ENCODE assay signal across 16 cellular contexts in genomic region chr16:27703121-27703520, GRCh38.
A peak's percentile ranks its signal among the peaks of the same experiment; 100 is the strongest.
DNase-seq lines count a peak whose midpoint lies in the region; ATAC-seq and TF ChIP-seq lines count a peak whose summit lies in the region.
"Had no signal": no experiment of that assay in that cellular context is flagged by ENCODE, and none has a peak within 500 bp of the region (broad histone marks: within the 10 kb centered on the region; RNA-seq: fewer than 3 reads in every experiment).

No MANE protein-coding gene starts in this region.

- H3K9ac ChIP-seq in BLaER1: peak overlapping the region; percentile 39; the same call in 1 of the 2 replicates

- H3K27ac ChIP-seq in BLaER1: peak overlapping the region; percentile 50
- H3K27ac ChIP-seq in SJCRH30: peak overlapping the region; percentile 38; the same call in 1 of the 2 replicates
- peak overlapping the region in 4 of 8 donors; percentile 5 to 52 (median 43) for H3K27ac ChIP-seq in spleen
- H3K27ac ChIP-seq in CD8-positive, alpha-beta T cell (ENCODE audit: low read depth, low read length): no peak overlapping the region

- H3K4me1 Mint-ChIP-seq in activated T-helper 17 cell treated with anti-CD3 and anti-CD28 coated beads, Interleukin-2, amount 50 U/mL, for 72 hours: no peaks in the 10 kb centered on the region
- no peaks in the 10 kb centered on the region for H3K4me1 Mint-ChIP-seq in CD8-positive, alpha-beta T cell (ENCODE audit: low read depth)

- no peak for TF ChIP-seq CTCF in spleen (IDR thresholded peaks at IDR 0.05 in 8 of 11, conservative IDR thresholded peaks at IDR 0.05 in 3 of 11)
- no peak for TF ChIP-seq CTCF in CD8-positive, alpha-beta T cell (IDR thresholded peaks at IDR 0.05)

- peak overlapping the region; percentile 63 for H3K4me2 ChIP-seq in BLaER1

- peaks cover 20% of the 10 kb centered on the region for H3K4me1 ChIP-seq in BLaER1
- peaks cover 15% of the 10 kb centered on the region for H3K4me1 ChIP-seq in SJCRH30
- peaks cover 0 to 20% (median 12%) of the 10 kb centered on the region in 6 donors for H3K4me1 ChIP-seq in spleen
- H3K4me1 ChIP-seq in CD8-positive, alpha-beta T cell (ENCODE audit: insufficient read depth, low read length): no peaks in the 10 kb centered on the region
- H3K4me1 ChIP-seq: HAP-1 had no signal

- H3K27me3 ChIP-seq in BLaER1 (no peaks in the 10 kb centered on the region), SJCRH30 (no peaks in the 10 kb centered on the region), spleen (replicated peaks in 1 of 7) (no peaks in the 10 kb centered on the region)
- H3K27me3 ChIP-seq in CD8-positive, alpha-beta T cell (ENCODE audit: insufficient read depth, low read length): no peaks in the 10 kb centered on the region

- H3K4me3 Mint-ChIP-seq in activated T-helper 17 cell treated with anti-CD3 and anti-CD28 coated beads, Interleukin-2, amount 50 U/mL, for 72 hours: no peak overlapping the region
- H3K4me3 Mint-ChIP-seq in CD8-positive, alpha-beta T cell: no peak overlapping the region

- WGBS in spleen, 5 donors: 82 to 98% (median 92%) methylated on average over 6 of the region's 6 CpGs

- H3K9me3 ChIP-seq in BLaER1 (no peaks in the 10 kb centered on the region), SJCRH30 (replicated peaks) (no peaks in the 10 kb centered on the region), spleen (no peaks in the 10 kb centered on the region)
- no peaks in the 10 kb centered on the region for H3K9me3 ChIP-seq in CD8-positive, alpha-beta T cell (ENCODE audit: low read length)
- H3K9me3 ChIP-seq: HAP-1 had no signal

- POLR2A ChIA-PET in CD8-positive, alpha-beta T cell (lab: Charles Lee): no interaction called here

- H3K4me3 ChIP-seq in BLaER1 (no peak overlapping the region), SJCRH30 (no peak overlapping the region), spleen (no peak overlapping the region)
- no peak overlapping the region for H3K4me3 ChIP-seq in CD8-positive, alpha-beta T cell (ENCODE audit: low read depth, low read length)
- H3K4me3 ChIP-seq: HAP-1 had no signal

- no peaks in the 10 kb centered on the region for H3K9me3 Mint-ChIP-seq in activated T-helper 17 cell treated with anti-CD3 and anti-CD28 coated beads, Interleukin-2, amount 50 U/mL, for 72 hours
- H3K9me3 Mint-ChIP-seq in CD8-positive, alpha-beta T cell: no peaks in the 10 kb centered on the region

- H3K36me3 Mint-ChIP-seq in activated T-helper 17 cell treated with anti-CD3 and anti-CD28 coated beads, Interleukin-2, amount 50 U/mL, for 72 hours (ENCODE audit: low read depth): peaks cover 12% of the 10 kb centered on the region
- peaks cover 48% of the 10 kb centered on the region for H3K36me3 Mint-ChIP-seq in CD8-positive, alpha-beta T cell

- no peaks in the 10 kb centered on the region for H4K20me1 ChIP-seq in BLaER1

- ATAC-seq in activated T-helper 17 cell treated with anti-CD3 and anti-CD28 coated beads, Interleukin-2, amount 50 U/mL, for 72 hours (replicated peaks): no peak
- ATAC-seq in GM19397 (IDR thresholded peaks at IDR 0.05; ENCODE audit: unreplicated experiment): no peak
- ATAC-seq in CD8-positive, alpha-beta T cell: no peak

- no peak overlapping the region for H3K27ac Mint-ChIP-seq in activated T-helper 17 cell treated with anti-CD3 and anti-CD28 coated beads, Interleukin-2, amount 50 U/mL, for 72 hours
- no peak overlapping the region for H3K27ac Mint-ChIP-seq in CD8-positive, alpha-beta T cell

- intact Hi-C loops in spleen (cut with DNase I; ENCODE audit: low total_unique reads): no loop called here
- intact Hi-C loops in CD8-positive, alpha-beta T cell (cut with DNase I, micrococcal nuclease): no loop called here

- peaks cover 13% of the 10 kb centered on the region; the same call in 1 of the 2 replicates for H3K36me3 ChIP-seq in BLaER1
- H3K36me3 ChIP-seq in SJCRH30: no peaks in the 10 kb centered on the region
- peaks cover 0 to 80% (median 20%) of the 10 kb centered on the region in 6 donors for H3K36me3 ChIP-seq in spleen
- H3K36me3 ChIP-seq in CD8-positive, alpha-beta T cell (ENCODE audit: insufficient read depth, low read length): no peaks in the 10 kb centered on the region
- H3K36me3 ChIP-seq: HAP-1 had no signal

- no peak for TF ChIP-seq POLR2A in spleen (IDR thresholded peaks at IDR 0.05)

- CTCF ChIA-PET in CD8-positive, alpha-beta T cell (lab: Charles Lee): no interaction called here

- H3K27me3 Mint-ChIP-seq in activated T-helper 17 cell treated with anti-CD3 and anti-CD28 coated beads, Interleukin-2, amount 50 U/mL, for 72 hours: no peaks in the 10 kb centered on the region
- H3K27me3 Mint-ChIP-seq in CD8-positive, alpha-beta T cell (ENCODE audit: low read depth): no peaks in the 10 kb centered on the region

- DNase-seq in SJCRH30 (no peak), left kidney (ENCODE audit: low read depth, low spot score) (peak; percentile 61), spleen (peak; percentile 25), cerebellum (ENCODE audit: low spot score) (no peak)
- no peak for DNase-seq in CD8-positive, alpha-beta T cell
- DNase-seq: Calu3, DMS79, Kasumi-1, NCI-H187 treated with DMSO at 0.1 percent for 48 hours, NCI-H446 treated with DMSO at 0.1 percent for 48 hours, NCI-H748 treated with DMSO at 0.1 percent for 48 hours, Right ventricle myocardium superior had no signal

Comparison
In these comparisons a context has a peak if more than half of its experiments do, and no peak if none do; other contexts are left out.
1. DNase-seq: peak in left kidney (single experiment) and spleen (single experiment); none in SJCRH30 (0 of 2), CD8-positive, alpha-beta T cell (0 of 7) and cerebellum (single experiment).